In the genomic region with DNA sequence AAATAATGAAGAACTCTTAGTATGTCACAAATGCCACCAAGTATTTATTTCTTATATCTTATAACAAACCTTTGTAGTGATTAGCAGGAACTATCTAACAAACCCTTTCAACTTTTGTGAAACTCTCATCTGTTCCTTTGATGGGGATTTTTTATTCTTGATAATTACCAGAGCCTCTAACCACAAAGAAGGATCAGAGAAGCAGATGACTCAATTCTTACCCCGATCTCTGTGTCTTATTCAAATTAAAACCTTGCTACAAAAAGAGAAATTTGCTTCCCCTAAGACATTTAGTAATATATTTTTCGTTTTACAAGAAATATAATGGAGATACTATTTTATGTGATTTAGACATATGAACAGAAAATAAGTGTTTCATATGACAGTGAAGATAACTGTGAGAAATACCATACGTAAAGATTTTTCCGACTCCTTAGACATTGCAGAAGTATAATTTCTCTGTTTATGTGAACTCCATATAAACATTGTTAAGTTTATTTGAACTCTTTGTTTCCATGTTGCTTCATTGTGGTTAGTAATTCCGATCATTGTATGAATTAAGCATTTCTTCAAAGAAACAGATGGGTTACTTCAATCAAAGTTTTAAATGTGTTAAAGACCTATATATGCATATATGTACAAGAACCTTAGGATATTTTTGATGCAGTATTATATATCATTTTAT, we compare ENCODE assay signal across 7 cellular contexts.
DNase-seq lines count a peak whose midpoint lies in the region; ATAC-seq lines count a peak whose summit lies in the region.

No MANE protein-coding gene starts in this region.

- no peak overlapping the region for H3K9ac ChIP-seq in mesenchymal stem cell (ENCODE audit: low read length)

- in situ Hi-C loops in KBM-7 (cut with MboI; ENCODE audit: low pct_unique_long_range_greater_than_20kb, low sequenced_read_pairs) = no loop called here

- DNase-seq in mesenchymal stem cell (peak; percentile 45), DMS53 treated with DMSO at 0.1 percent for 48 hours (lab: John Stamatoyannopoulos, UW; ENCODE audit: unreplicated experiment) (no peak), KBM-7 (no peak)
- no peak for DNase-seq in stimulated activated CD4-positive, alpha-beta T cell treated with anti-CD3 and anti-CD28 coated beads, Interleukin-4, amount 100 ng/mL, for 4 hours

- no peak overlapping the region for H2BK12ac ChIP-seq in mesenchymal stem cell (ENCODE audit: low read length in 2 of 2)

- no peaks in the 10 kb centered on the region for H3K36me3 ChIP-seq in mesenchymal stem cell (ENCODE audit: control insufficient read depth in 1 of 2, insufficient read depth in 2 of 2, low read depth in 1 of 2, low read length in 2 of 2)

- no peak overlapping the region for H3K4me2 ChIP-seq in mesenchymal stem cell (ENCODE audit: low read length, poor library complexity, severe bottlenecking)

- no peak overlapping the region for H4K8ac ChIP-seq in mesenchymal stem cell (ENCODE audit: low read length)

- H3K18ac ChIP-seq in mesenchymal stem cell (ENCODE audit: low read depth in 1 of 2, low read length in 2 of 2) = no peak overlapping the region

- ATAC-seq in GM18858 (IDR thresholded peaks at IDR 0.05; ENCODE audit: unreplicated experiment) (peak; percentile 99), GM21619 (IDR thresholded peaks at IDR 0.05; ENCODE audit: unreplicated experiment) (peak; percentile 95), HG03457 (IDR thresholded peaks at IDR 0.05; ENCODE audit: unreplicated experiment) (peak; percentile 87)

- no peak overlapping the region for H3K27ac ChIP-seq in mesenchymal stem cell (ENCODE audit: low read length, poor library complexity, severe bottlenecking)

- H3K4me3 ChIP-seq in mesenchymal stem cell (ENCODE audit: insufficient read depth in 1 of 2, low read depth in 1 of 2, low read length in 2 of 2) = no peak overlapping the region

- no peak overlapping the region for H2AFZ ChIP-seq in mesenchymal stem cell (ENCODE audit: low read depth, low read length)

- no peak overlapping the region for H2AK5ac ChIP-seq in mesenchymal stem cell (ENCODE audit: low read length, severe bottlenecking)

- no peak overlapping the region for H3K4ac ChIP-seq in mesenchymal stem cell (ENCODE audit: low read depth in 1 of 2, low read length in 2 of 2)

- H3K27me3 ChIP-seq in mesenchymal stem cell (ENCODE audit: control insufficient read depth in 1 of 2, insufficient read depth in 1 of 2, low read length in 2 of 2) = no peaks in the 10 kb centered on the region

- H2BK120ac ChIP-seq in mesenchymal stem cell (ENCODE audit: low read depth, low read length) = no peak overlapping the region

- no peak overlapping the region for H3K14ac ChIP-seq in mesenchymal stem cell (ENCODE audit: low read length in 2 of 2)

- no peaks in the 10 kb centered on the region for H3K79me1 ChIP-seq in mesenchymal stem cell (replicated peaks; ENCODE audit: low read length, poor library complexity, severe bottlenecking)

- no CpG with 5 or more reads among the region's 5 CpGs for WGBS in mesenchymal stem cell

- H3K23ac ChIP-seq in mesenchymal stem cell (ENCODE audit: low read length in 2 of 2) = no peak overlapping the region

- no peak overlapping the region for H2BK5ac ChIP-seq in mesenchymal stem cell (ENCODE audit: low read depth, low read length, poor library complexity, severe bottlenecking)

- H3K4me1 ChIP-seq in mesenchymal stem cell (ENCODE audit: control insufficient read depth, insufficient read depth, low read depth, low read length) = peaks cover 2% of the 10 kb centered on the region

- no peaks in the 10 kb centered on the region for H3K9me3 ChIP-seq in mesenchymal stem cell (ENCODE audit: control insufficient read depth, low read length)

- no peak overlapping the region for H2BK15ac ChIP-seq in mesenchymal stem cell (ENCODE audit: low read depth, poor library complexity, severe bottlenecking)

- H4K91ac ChIP-seq in mesenchymal stem cell (ENCODE audit: low read length) = no peak overlapping the region
